20 cellular contexts compared by ENCODE assay signal in the genomic region with DNA sequence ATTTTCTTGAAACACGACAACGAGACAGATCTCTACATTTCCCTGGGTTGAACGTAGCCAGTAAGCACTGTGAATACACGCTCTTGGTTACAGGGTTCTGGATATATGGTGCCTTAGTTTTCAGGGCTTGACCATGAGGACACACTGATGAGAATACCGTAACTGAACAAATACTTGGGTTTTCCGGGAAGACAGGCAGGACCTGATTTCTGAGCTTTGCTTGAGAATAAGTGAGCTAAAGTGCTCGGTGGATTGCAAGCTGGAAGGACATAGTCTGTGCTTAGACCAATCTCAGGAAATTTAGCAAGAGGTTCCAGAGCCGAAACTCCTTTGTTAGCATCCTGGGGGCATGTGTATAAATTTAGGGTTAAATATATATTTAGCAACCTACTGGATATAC. TPM values are rescaled to one million over a fixed set of nuclear protein-coding genes. Genes with fewer than 3 reads are reported as not detected.
DNase-seq lines count a peak whose midpoint lies in the region; ATAC-seq and TF ChIP-seq lines count a peak whose summit lies in the region.
"Had no signal": no experiment of that assay in that cellular context is flagged by ENCODE, and none has a peak within 500 bp of the region (broad histone marks: within the 10 kb centered on the region; RNA-seq: fewer than 3 reads in every experiment).

No MANE protein-coding gene starts in this region.

- no peak for TF ChIP-seq POLR2A in adrenal gland (IDR thresholded peaks at IDR 0.05)

- H3K27ac ChIP-seq in SJCRH30 (peak overlapping the region; percentile 62), iPS-18a (ENCODE audit: low read length) (no peak overlapping the region), neural progenitor cell (no peak overlapping the region), adrenal gland (no peak overlapping the region)
- H3K27ac ChIP-seq: BLaER1 treated with 17β-estradiol and CSF1 and Interleukin-3, amounts not matched to agents 10 nM and 100 nM; HL-60; KMS-11 had no signal

- H3K4me3 ChIP-seq in SJCRH30 (peak overlapping the region; percentile 57), iPS-18a (ENCODE audit: low read length) (peak overlapping the region; percentile 87), neural progenitor cell (peak overlapping the region; percentile 58), adrenal gland (no peak overlapping the region)
- H3K4me3 ChIP-seq: BLaER1 treated with 17β-estradiol and CSF1 and Interleukin-3, amounts not matched to agents 10 nM and 100 nM had no signal

- H3K4me1 Mint-ChIP-seq in neural progenitor cell, result no peaks in the 10 kb centered on the region

- H2AFZ ChIP-seq in neural progenitor cell (replicated peaks), result peak overlapping the region; percentile 90

- H3K9me3 ChIP-seq in SJCRH30 (replicated peaks) (no peaks in the 10 kb centered on the region), iPS-18a (ENCODE audit: control insufficient read depth, low read depth, low read length) (no peaks in the 10 kb centered on the region), neural progenitor cell (ENCODE audit: low read depth) (no peaks in the 10 kb centered on the region), adrenal gland (replicated peaks in 1 of 3) (peaks cover 0 to 5% (median 0%) of the 10 kb centered on the region in 3 donors)

- H3K79me2 ChIP-seq in neural progenitor cell (ENCODE audit: low read depth), result no peaks in the 10 kb centered on the region

- H3K9ac ChIP-seq in iPS-18a (ENCODE audit: low read length) (no peak overlapping the region), neural progenitor cell (no peak overlapping the region)
- H3K9ac ChIP-seq: BLaER1 treated with 17β-estradiol and CSF1 and Interleukin-3, amounts not matched to agents 10 nM and 100 nM; KMS-11 had no signal

- no peaks in the 10 kb centered on the region for H3F3A ChIP-seq in neural progenitor cell (ENCODE audit: low read depth)

- H3K36me3 ChIP-seq in SJCRH30 (no peaks in the 10 kb centered on the region), iPS-18a (ENCODE audit: control insufficient read depth, low read depth, low read length) (no peaks in the 10 kb centered on the region), neural progenitor cell (no peaks in the 10 kb centered on the region), adrenal gland (replicated peaks in 1 of 2) (no peaks in the 10 kb centered on the region)
- H3K36me3 ChIP-seq: BLaER1 treated with 17β-estradiol and CSF1 and Interleukin-3, amounts not matched to agents 10 nM and 100 nM had no signal

- intact Hi-C loops in adrenal gland (cut with DNase I), result no loop called here

- H3K9me3 Mint-ChIP-seq in neural progenitor cell, result no peaks in the 10 kb centered on the region

- ATAC-seq in GM21447 (IDR thresholded peaks at IDR 0.05; ENCODE audit: unreplicated experiment), result no peak

- H3K4me1 ChIP-seq in SJCRH30, result peaks cover 7% of the 10 kb centered on the region; the same call in 1 of the 2 replicates
- peaks cover 3% of the 10 kb centered on the region for H3K4me1 ChIP-seq in iPS-18a (ENCODE audit: control insufficient read depth, low read depth, low read length)
- peaks cover 6% of the 10 kb centered on the region for H3K4me1 ChIP-seq in neural progenitor cell
- H3K4me1 ChIP-seq in adrenal gland (replicated peaks in 1 of 2), result no peaks in the 10 kb centered on the region
- H3K4me1 ChIP-seq: BLaER1 treated with 17β-estradiol and CSF1 and Interleukin-3, amounts not matched to agents 10 nM and 100 nM had no signal

- peak overlapping the region; percentile 94 for H3K4me2 ChIP-seq in neural progenitor cell
- H3K4me2 ChIP-seq: BLaER1 treated with 17β-estradiol and CSF1 and Interleukin-3, amounts not matched to agents 10 nM and 100 nM; KMS-11 had no signal

- no peaks in the 10 kb centered on the region for H4K20me1 ChIP-seq in neural progenitor cell (ENCODE audit: low read depth)
- H4K20me1 ChIP-seq: BLaER1 treated with 17β-estradiol and CSF1 and Interleukin-3, amounts not matched to agents 10 nM and 100 nM had no signal

- peaks cover 4% of the 10 kb centered on the region for H3K27me3 Mint-ChIP-seq in neural progenitor cell (ENCODE audit: insufficient read depth, low read depth)

- no peaks in the 10 kb centered on the region for H3K36me3 Mint-ChIP-seq in neural progenitor cell

- DNase-seq in AG20443 (ENCODE audit: low spot score) (peak; percentile 2), SJCRH30 (no peak), neural progenitor cell (ENCODE audit: low spot score) (no peak), adrenal gland (no peak)
- no peak for DNase-seq in activated CD4-positive, alpha-beta T cell treated with anti-CD3 and anti-CD28 coated beads for 4 hours
- no peak for DNase-seq in activated CD4-positive, alpha-beta T cell treated with anti-CD3 and anti-CD28 coated beads, Interleukin-2, amount 50 U/mL, for 1 hour
- DNase-seq: 8988T, DMS 273 treated with DMSO at 0.1 percent for 48 hours, EL, NCI-H1092, NCI-H1694 treated with DMSO at 0.1 percent for 48 hours, NCI-H774 had no signal

- 52 to 73% (median 65%) methylated on average over 8 of the region's 8 CpGs for WGBS in adrenal gland, 4 donors

- no peak overlapping the region for H3K4me3 Mint-ChIP-seq in neural progenitor cell

- H3K27me3 ChIP-seq in SJCRH30 (no peaks in the 10 kb centered on the region), iPS-18a (ENCODE audit: control insufficient read depth, insufficient read depth, low read length) (peaks cover 29% of the 10 kb centered on the region), neural progenitor cell (peaks cover 44% of the 10 kb centered on the region), adrenal gland (no peaks in the 10 kb centered on the region)
- H3K27me3 ChIP-seq: BLaER1 treated with 17β-estradiol and CSF1 and Interleukin-3, amounts not matched to agents 10 nM and 100 nM had no signal

- no peak for TF ChIP-seq CTCF in neural progenitor cell (IDR thresholded peaks at IDR 0.05)
- no peak for TF ChIP-seq CTCF in adrenal gland (IDR thresholded peaks at IDR 0.05)

- H3K27ac Mint-ChIP-seq in neural progenitor cell, result no peak overlapping the region

RNA-seq across cellular contexts. Expression of gene TACR3, which starts 0.9 kb away (rescaled TPM):
- total RNA-seq in SJCRH30 (2014; rRNA removed; shearing (Covaris generic)), result 5.3 and 5.9 TPM in 2 replicates
- 0.06 and 0.28 TPM in 2 replicates for total RNA-seq in neural progenitor cell (ENCODE audit: low replicate concordance)
- under 1 TPM in 1 of 8 donors, not detected in 7; 0.13 TPM for total RNA-seq in adrenal gland
- under 1 TPM in 1 of 3 donors, not detected in 2; under 0.01 TPM for polyA plus RNA-seq in adrenal gland
- total RNA-seq: MCF 10A, NCI-H460, Right ventricle myocardium inferior had no signal

Comparison
In these comparisons a context has a peak if more than half of its experiments do, and no peak if none do; other contexts are left out.
1. H3K4me3 ChIP-seq: peak in SJCRH30 (single experiment), iPS-18a (single experiment) and neural progenitor cell (single experiment); none in adrenal gland (0 of 4).